ENCODE assay signal across 8 cellular contexts in the genomic region with DNA sequence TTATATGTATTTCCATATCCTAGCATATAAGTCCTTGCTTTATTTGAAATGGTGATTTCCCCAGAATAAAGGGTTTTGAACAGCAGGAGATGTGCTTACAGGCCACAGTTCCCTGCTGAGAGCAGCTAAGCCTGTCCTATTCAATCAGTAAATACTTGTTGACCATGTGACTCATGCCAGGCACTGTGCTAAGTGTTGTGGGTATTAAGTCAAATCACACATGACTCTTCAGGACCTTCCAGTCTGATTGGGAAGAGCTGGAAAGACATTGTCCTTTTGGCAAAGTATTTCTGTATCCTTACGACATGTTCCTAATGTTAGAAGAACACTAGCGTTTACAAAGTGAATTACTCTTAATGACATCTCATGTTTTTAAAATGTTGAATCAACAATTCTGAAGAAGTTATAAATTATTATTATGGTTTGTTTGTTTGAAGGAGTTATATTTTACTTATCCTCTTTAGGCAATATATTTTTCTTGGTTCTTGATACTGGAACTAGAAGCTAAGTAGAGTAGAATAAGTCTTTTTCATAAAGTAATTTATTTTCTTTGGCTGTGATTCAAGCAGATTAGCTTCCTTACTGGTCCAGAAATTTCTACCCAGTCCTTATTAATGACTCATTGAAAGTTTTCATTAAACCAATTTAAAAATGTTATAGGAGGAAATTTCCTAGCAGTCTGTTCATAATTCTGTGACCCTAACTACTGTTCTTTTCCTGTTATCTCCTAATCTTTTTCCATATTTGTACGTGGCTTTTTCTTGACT.
DNase-seq lines count a peak whose midpoint lies in the region; ATAC-seq and TF ChIP-seq lines count a peak whose summit lies in the region.

No MANE protein-coding gene starts in this region.

- intact Hi-C loops in sciatic nerve (cut with DNase I): no loop called here

- CTCF ChIA-PET in HEK293 (lab: Yijun Ruan, JAX): interaction anchor here (0.7 to 1.0 kb wide), 2 partner anchors 88 to 1139 kb away, joined by 4 to 9 read pairs; no protein-coding TSS in a partner anchor

- DNase-seq in foreskin melanocyte: peak; percentile 41
- no peak for DNase-seq in sciatic nerve (ENCODE audit: low spot score)
- no peak for DNase-seq in SKM-1 (lab: John Stamatoyannopoulos, UW; ENCODE audit: unreplicated experiment)

- TF ChIP-seq CTCF in HEK293 (tag by site-specific recombination; IDR thresholded peaks at IDR 0.05): no peak

- H3K27ac ChIP-seq in HEK293 (ENCODE audit: extremely low read depth, low read depth, low read length): no peak overlapping the region

- peaks cover 15 to 86% of the 10 kb centered on the region in 2 experiments for H3K36me3 ChIP-seq in HEK293 (ENCODE audit: control insufficient read depth in 2 of 2, insufficient read depth in 1 of 2, low read length in 2 of 2)

- H3K9me3 ChIP-seq in HEK293 (ENCODE audit: control insufficient read depth, insufficient read depth, low read depth, low read length): no peaks in the 10 kb centered on the region

- ATAC-seq in sciatic nerve (peak; percentile 70), HG02642 (IDR thresholded peaks at IDR 0.05; ENCODE audit: poor library complexity, unreplicated experiment) (no peak), HG03469 (IDR thresholded peaks at IDR 0.05; ENCODE audit: unreplicated experiment) (no peak), HG02981 (IDR thresholded peaks at IDR 0.05; ENCODE audit: unreplicated experiment) (no peak)

- H3K4me3 ChIP-seq in HEK293 (ENCODE audit: low read depth, low read length): no peak overlapping the region

- H3K4me1 ChIP-seq in HEK293 (ENCODE audit: control insufficient read depth, insufficient read depth, low read length): 0 out of 2 replicates have a peak, but pooled peaks cover 2% of the 10 kb centered on the region

- POLR2A ChIA-PET in HEK293 (lab: Yijun Ruan, JAX): no interaction called here

TF ChIP-seq in HEK293, 187 proteins besides CTCF, POLR2A, EP300 and RAD21 (continues in another document):
- TF ChIP-seq ZFP37 (tag by site-specific recombination; IDR thresholded peaks at IDR 0.05) (no peak), ZIC2 (tag by site-specific recombination; IDR thresholded peaks at IDR 0.05) (peak; percentile 61), ZNF560 (tag by site-specific recombination; IDR thresholded peaks at IDR 0.05; ENCODE audit: borderline replicate concordance) (no peak), PRDM6 (tag by site-specific recombination; IDR thresholded peaks at IDR 0.05) (peak; percentile 25), ZBTB17 (tag by site-specific recombination; IDR thresholded peaks at IDR 0.05) (peak; percentile 34; the same call in 1 of the 2 replicates), ZNF548 (tag by site-specific recombination; IDR thresholded peaks at IDR 0.05) (no peak), ZNF664 (tag by site-specific recombination; IDR thresholded peaks at IDR 0.05) (no peak)
- TF ChIP-seq, protein P1, sequence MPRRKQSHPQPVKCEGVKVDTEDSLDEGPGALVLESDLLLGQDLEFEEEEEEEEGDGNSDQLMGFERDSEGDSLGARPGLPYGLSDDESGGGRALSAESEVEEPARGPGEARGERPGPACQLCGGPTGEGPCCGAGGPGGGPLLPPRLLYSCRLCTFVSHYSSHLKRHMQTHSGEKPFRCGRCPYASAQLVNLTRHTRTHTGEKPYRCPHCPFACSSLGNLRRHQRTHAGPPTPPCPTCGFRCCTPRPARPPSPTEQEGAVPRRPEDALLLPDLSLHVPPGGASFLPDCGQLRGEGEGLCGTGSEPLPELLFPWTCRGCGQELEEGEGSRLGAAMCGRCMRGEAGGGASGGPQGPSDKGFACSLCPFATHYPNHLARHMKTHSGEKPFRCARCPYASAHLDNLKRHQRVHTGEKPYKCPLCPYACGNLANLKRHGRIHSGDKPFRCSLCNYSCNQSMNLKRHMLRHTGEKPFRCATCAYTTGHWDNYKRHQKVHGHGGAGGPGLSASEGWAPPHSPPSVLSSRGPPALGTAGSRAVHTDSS (tag by site-specific recombination; IDR thresholded peaks at IDR 0.05): no peak
- TF ChIP-seq, protein P2, sequence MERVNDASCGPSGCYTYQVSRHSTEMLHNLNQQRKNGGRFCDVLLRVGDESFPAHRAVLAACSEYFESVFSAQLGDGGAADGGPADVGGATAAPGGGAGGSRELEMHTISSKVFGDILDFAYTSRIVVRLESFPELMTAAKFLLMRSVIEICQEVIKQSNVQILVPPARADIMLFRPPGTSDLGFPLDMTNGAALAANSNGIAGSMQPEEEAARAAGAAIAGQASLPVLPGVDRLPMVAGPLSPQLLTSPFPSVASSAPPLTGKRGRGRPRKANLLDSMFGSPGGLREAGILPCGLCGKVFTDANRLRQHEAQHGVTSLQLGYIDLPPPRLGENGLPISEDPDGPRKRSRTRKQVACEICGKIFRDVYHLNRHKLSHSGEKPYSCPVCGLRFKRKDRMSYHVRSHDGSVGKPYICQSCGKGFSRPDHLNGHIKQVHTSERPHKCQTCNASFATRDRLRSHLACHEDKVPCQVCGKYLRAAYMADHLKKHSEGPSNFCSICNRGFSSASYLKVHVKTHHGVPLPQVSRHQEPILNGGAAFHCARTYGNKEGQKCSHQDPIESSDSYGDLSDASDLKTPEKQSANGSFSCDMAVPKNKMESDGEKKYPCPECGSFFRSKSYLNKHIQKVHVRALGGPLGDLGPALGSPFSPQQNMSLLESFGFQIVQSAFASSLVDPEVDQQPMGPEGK (tag by site-specific recombination; IDR thresholded peaks at IDR 0.05): no peak

TF ChIP-seq in PFSK-1, 5 proteins besides CTCF, POLR2A, EP300 and RAD21:
- peak; percentile 16 for TF ChIP-seq FOXP2 (optimal IDR thresholded peaks at IDR 0.05; ENCODE audit: borderline replicate concordance, extremely low read depth, extremely low read length, insufficient read depth)
- no peak for TF ChIP-seq REST (IDR thresholded peaks at IDR 0.05; ENCODE audit: insufficient read depth in 1 of 2, low read depth in 2 of 2, low read length in 2 of 2)
